Comparison of ENCODE assay signal across 18 cellular contexts in the genomic region with DNA sequence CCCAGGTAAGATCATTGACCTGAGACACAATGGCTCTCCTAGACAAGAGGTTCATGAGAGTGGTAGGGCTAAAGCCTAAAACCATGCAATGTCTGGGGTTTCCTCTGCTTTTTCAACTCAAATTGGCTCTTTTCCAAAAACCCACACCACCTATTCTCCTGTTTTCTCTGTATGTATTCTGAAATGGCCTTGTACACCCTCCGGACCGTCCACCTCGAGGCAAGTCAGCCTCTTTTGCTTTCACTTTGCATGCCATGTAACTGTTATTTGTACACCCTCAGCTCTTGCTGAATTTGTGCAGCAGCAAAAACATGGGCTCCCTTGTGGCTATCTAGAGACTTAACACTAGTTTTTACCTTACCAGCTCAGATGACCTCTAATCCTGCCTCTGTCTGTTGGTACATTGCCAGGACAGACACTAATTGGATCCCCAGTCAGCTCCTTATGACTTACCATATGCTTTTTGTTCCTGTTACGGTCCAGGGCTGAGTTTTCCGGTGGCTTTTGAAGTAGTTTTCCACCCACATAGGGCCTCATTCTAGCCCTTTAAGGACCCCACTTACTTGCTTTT.
DNase-seq lines count a peak whose midpoint lies in the region; ATAC-seq and TF ChIP-seq lines count a peak whose summit lies in the region.
"Had no signal": no experiment of that assay in that cellular context is flagged by ENCODE, and none has a peak within 500 bp of the region (broad histone marks: within the 10 kb centered on the region; RNA-seq: fewer than 3 reads in every experiment).

No MANE protein-coding gene starts in this region.

- H3K27me3 ChIP-seq in left ventricle myocardium inferior (ENCODE audit: low read depth) = no peaks in the 10 kb centered on the region
- H3K27me3 ChIP-seq: SJCRH30 had no signal

- H3K27ac Mint-ChIP-seq in glutamatergic neuron (ENCODE audit: unreplicated experiment) = no peak overlapping the region

- no peaks in the 10 kb centered on the region for H3K4me1 Mint-ChIP-seq in glutamatergic neuron (ENCODE audit: low read depth, unreplicated experiment)

- H3K4me1 ChIP-seq in left ventricle myocardium inferior = no peaks in the 10 kb centered on the region
- H3K4me1 ChIP-seq: SJCRH30 had no signal

- intact Hi-C loops in left ventricle myocardium inferior (cut with micrococcal nuclease) (no loop called here), cardiac septum (cut with DNase I) (no loop called here)

- H3K9me3 Mint-ChIP-seq in glutamatergic neuron (ENCODE audit: unreplicated experiment) = peaks cover 3% of the 10 kb centered on the region

- H3K4me3 Mint-ChIP-seq in glutamatergic neuron (ENCODE audit: unreplicated experiment) = no peak overlapping the region

- no peak for TF ChIP-seq CTCF in left ventricle myocardium inferior (IDR thresholded peaks at IDR 0.05; ENCODE audit: borderline replicate concordance)
- no peak for TF ChIP-seq CTCF in glutamatergic neuron (IDR thresholded peaks at IDR 0.05; ENCODE audit: partially characterized antibody, unreplicated experiment)

- H3K36me3 Mint-ChIP-seq in glutamatergic neuron (ENCODE audit: unreplicated experiment) = peaks cover 17% of the 10 kb centered on the region

- no peaks in the 10 kb centered on the region for H3K27me3 Mint-ChIP-seq in glutamatergic neuron (ENCODE audit: unreplicated experiment)

- DNase-seq in left ventricle myocardium inferior (no peak), cardiac septum (ENCODE audit: low spot score) (no peak), OCI-M1 (lab: John Stamatoyannopoulos, UW) (peak; percentile 73), iris pigment epithelial cell (ENCODE audit: low read depth) (peak; percentile 11), glutamatergic neuron (no peak), hippocampal formation (lab: John Stamatoyannopoulos, UW) (no peak), NCI-H1694 (lab: John Stamatoyannopoulos, UW) (no peak)
- DNase-seq: AML-193, Caco-2, GF-D8, GM23248, Karpas-422, NCI-H1105 treated with DMSO at 0.1 percent for 48 hours, NCI-H1930, NCI-H774, SJCRH30 had no signal

- H3K4me3 ChIP-seq in left ventricle myocardium inferior = peak overlapping the region; percentile 4
- H3K4me3 ChIP-seq: GM23248, SJCRH30 had no signal

- H3K27ac ChIP-seq in left ventricle myocardium inferior (replicated peaks) = no peak overlapping the region
- H3K27ac ChIP-seq: GM23248, RWPE1, SJCRH30 had no signal

- H3K9me3 ChIP-seq in left ventricle myocardium inferior (replicated peaks) = peaks cover 28% of the 10 kb centered on the region

- peaks cover 4% of the 10 kb centered on the region for H3K36me3 ChIP-seq in left ventricle myocardium inferior

- ATAC-seq in HG03432 (IDR thresholded peaks at IDR 0.05; ENCODE audit: unreplicated experiment) = no peak

Comparison
In these comparisons a context has a peak if more than half of its experiments do, and no peak if none do; other contexts are left out.
1. DNase-seq: peak in OCI-M1 (single experiment) and iris pigment epithelial cell (single experiment); none in left ventricle myocardium inferior (single experiment), cardiac septum (single experiment), glutamatergic neuron (single experiment), hippocampal formation (0 of 2) and NCI-H1694 (single experiment).